Comparison of ENCODE assay signal across 9 cellular contexts in genomic region chr11:85855341-85855656, GRCh38. TPM values are rescaled to one million over a fixed set of nuclear protein-coding genes. Genes with fewer than 3 reads are reported as not detected.
DNase-seq lines count a peak whose midpoint lies in the region; ATAC-seq and TF ChIP-seq lines count a peak whose summit lies in the region.
"Had no signal": no experiment of that assay in that cellular context is flagged by ENCODE, and none has a peak within 500 bp of the region (broad histone marks: within the 10 kb centered on the region; RNA-seq: fewer than 3 reads in every experiment).

Gene CCDC83, plus strand, starts transcription at chr11:85855383. Its CDS starts 9,741 bp downstream, at chr11:85865124.

- no peaks in the 10 kb centered on the region for H4K20me1 ChIP-seq in Karpas-422 (ENCODE audit: insufficient read depth, low read depth, low read length)

- H3K4me1 ChIP-seq in A673 (ENCODE audit: insufficient read depth, low read length, poor library complexity, severe bottlenecking) (peaks cover 13% of the 10 kb centered on the region), Karpas-422 (ENCODE audit: low read length) (peaks cover 14% of the 10 kb centered on the region), mucosa of rectum (ENCODE audit: control insufficient read depth in 2 of 2, insufficient read depth in 2 of 2, low read length in 2 of 2) (peaks cover 3 to 4% of the 10 kb centered on the region in 2 donors)

- H3K27me3 ChIP-seq in A673 (replicated peaks; ENCODE audit: insufficient read depth, low read depth, low read length, poor library complexity) (no peaks in the 10 kb centered on the region), Karpas-422 (ENCODE audit: low read length) (no peaks in the 10 kb centered on the region), mucosa of rectum (ENCODE audit: control insufficient read depth in 2 of 2, insufficient read depth in 2 of 2, low read length in 2 of 2) (no peaks in the 10 kb centered on the region)

- ATAC-seq in HG02938 (IDR thresholded peaks at IDR 0.05; ENCODE audit: unreplicated experiment) (no peak), HG02870 (IDR thresholded peaks at IDR 0.05; ENCODE audit: unreplicated experiment) (no peak)

- DNase-seq in A673 (ENCODE audit: low spot score) (no peak), Karpas-422 (no peak), SW480 (ENCODE audit: low spot score) (no peak), activated gamma-delta T cell treated with Interleukin-2 at 50 U/mL for 16 hours (no peak)

- no peaks in the 10 kb centered on the region for H3K9me2 ChIP-seq in Karpas-422 (replicated peaks; ENCODE audit: insufficient read depth, low read length)

- POLR2A ChIA-PET in A673 (lab: Charles Lee; ENCODE audit: low non-redundant PET), result no interaction called here

- no peak for TF ChIP-seq CTCF in A673 (conservative IDR thresholded peaks at IDR 0.05; ENCODE audit: low read depth, low read length)

- H3K27ac ChIP-seq in A673 (ENCODE audit: low read depth, low read length, poor library complexity, severe bottlenecking) (peak within 1 kb of the TSS; percentile 70), Karpas-422 (ENCODE audit: low read length) (no peak within 1 kb of the TSS), cingulate gyrus (ENCODE audit: low read depth, low read length) (peak within 1 kb of the TSS; percentile 80), mucosa of rectum (ENCODE audit: low read depth in 2 of 2, low read length in 2 of 2) (peak within 1 kb of the TSS; percentile 77 to 87)

- no TSS peak for BruUV-seq in A673 (replicated peaks; lab: Mats Ljungman, UMichigan)

- H2AFZ ChIP-seq in Karpas-422 (ENCODE audit: low read length), result peak within 1 kb of the TSS; percentile 97

- peak within 1 kb of the TSS; percentile 68 for H3K9ac ChIP-seq in Karpas-422 (ENCODE audit: low read length)
- peak within 1 kb of the TSS; percentile 91 to 92 for H3K9ac ChIP-seq in mucosa of rectum (ENCODE audit: low read depth in 1 of 2, low read length in 2 of 2)

- peak within 1 kb of the TSS; percentile 41 for H3K4me3 ChIP-seq in A673 (ENCODE audit: low read depth, low read length, poor library complexity, severe bottlenecking)
- peak within 1 kb of the TSS; percentile 70 for H3K4me3 ChIP-seq in Karpas-422 (ENCODE audit: low read length)
- peak within 1 kb of the TSS; percentile 90 to 94 for H3K4me3 ChIP-seq in mucosa of rectum (ENCODE audit: low read length in 2 of 2)

- no peaks in the 10 kb centered on the region for H3K79me2 ChIP-seq in Karpas-422 (ENCODE audit: low read length)

- intact Hi-C loops in A673 (cut with micrococcal nuclease; ENCODE audit: unreplicated experiment), result loop anchor here (2.0 to 10.0 kb wide), 6 partner anchors 260 to 964 kb away; no protein-coding TSS in a partner anchor

- H3K9me3 ChIP-seq in A673 (ENCODE audit: low read depth, low read length, poor library complexity, severe bottlenecking), result no peaks in the 10 kb centered on the region
- no peaks in the 10 kb centered on the region for H3K9me3 ChIP-seq in Karpas-422 (ENCODE audit: low read length)
- H3K9me3 ChIP-seq in mucosa of rectum (ENCODE audit: control insufficient read depth in 2 of 2, low read length in 2 of 2), result no peaks in the 10 kb centered on the region

- H3K4me2 ChIP-seq in Karpas-422 (ENCODE audit: low read depth, low read length, poor library complexity, severe bottlenecking), result peak within 1 kb of the TSS; percentile 94

- no peaks in the 10 kb centered on the region for H3K36me3 ChIP-seq in A673 (ENCODE audit: insufficient read depth, low read length, poor library complexity, severe bottlenecking)
- no peaks in the 10 kb centered on the region for H3K36me3 ChIP-seq in Karpas-422 (ENCODE audit: insufficient read depth, low read length)
- no peaks in the 10 kb centered on the region for H3K36me3 ChIP-seq in mucosa of rectum (ENCODE audit: control insufficient read depth in 2 of 2, insufficient read depth in 2 of 2, low read length in 2 of 2)

- CTCF ChIA-PET in A673 (lab: Charles Lee), result interaction anchor here (0.6 to 1.3 kb wide), 5 partner anchors 101 to 447 kb away, joined by 3 to 7 read pairs (median 6); partner anchors contain the start of gene TMEM126B

RNA-seq across cellular contexts. Expression of gene CCDC83, which starts in this region (rescaled TPM):
- not detected in 2 replicates for total RNA-seq in A673 (2021)
- not detected in 2 replicates for total RNA-seq in Karpas-422 (2014; rRNA removed; shearing (Covaris generic); ENCODE audit: low replicate concordance)
- total RNA-seq: T-helper 1 cell treated with Interleukin-12 subunit alpha and Interleukin-12 subunit beta and Interleukin-4 antibody, amounts not matched to agents 30 ng/mL and 1 ng/mL, for 36 hours had no signal

Comparison
In these comparisons a context has a peak if more than half of its experiments do, and no peak if none do; other contexts are left out.
1. H3K4me3 ChIP-seq: peak in every context shown above with its lines; median percentile 92 in mucosa of rectum; 70 in Karpas-422; 41 in A673.